29 cellular contexts compared by ENCODE assay signal in genomic region chr14:98304574-98304973, GRCh38.
A peak's percentile ranks its signal among the peaks of the same experiment; 100 is the strongest.
DNase-seq lines count a peak whose midpoint lies in the region; TF ChIP-seq lines count a peak whose summit lies in the region.
"Had no signal": no experiment of that assay in that cellular context is flagged by ENCODE, and none has a peak within 500 bp of the region (broad histone marks: within the 10 kb centered on the region; RNA-seq: fewer than 3 reads in every experiment).

No MANE protein-coding gene starts in this region.

- H3K36me3 ChIP-seq in prostate gland, result no peaks in the 10 kb centered on the region
- H3K36me3 ChIP-seq: BE2C; BLaER1; BLaER1 treated with 17β-estradiol and CSF1 and Interleukin-3, amounts not matched to agents 10 nM and 100 nM had no signal

- TF ChIP-seq POLR2A in prostate gland (IDR thresholded peaks at IDR 0.05), result no peak

- no peaks in the 10 kb centered on the region for H3K27me3 ChIP-seq in prostate gland (replicated peaks; ENCODE audit: insufficient read depth)
- H3K27me3 ChIP-seq: BE2C; BLaER1; BLaER1 treated with 17β-estradiol and CSF1 and Interleukin-3, amounts not matched to agents 10 nM and 100 nM had no signal

- TF ChIP-seq CTCF in LNCaP clone FGC (IDR thresholded peaks at IDR 0.05; ENCODE audit: control insufficient read depth, extremely low read depth, insufficient read depth), result no peak
- no peak for TF ChIP-seq CTCF in VCaP (conservative IDR thresholded peaks at IDR 0.05)
- no peak for TF ChIP-seq CTCF in prostate gland (IDR thresholded peaks at IDR 0.05)

- peak overlapping the region; percentile 58 for H3K27ac ChIP-seq in VCaP
- peak overlapping the region in 1 of 2 donors; percentile 39 for H3K27ac ChIP-seq in prostate gland
- no peak overlapping the region for H3K27ac ChIP-seq in caudate nucleus (ENCODE audit: low read depth, low read length)
- H3K27ac ChIP-seq: 22Rv1; A549; BLaER1; BLaER1 treated with 17β-estradiol and CSF1 and Interleukin-3, amounts not matched to agents 10 nM and 100 nM had no signal

- 24% methylated on average over 3 of the region's 3 CpGs for WGBS in prostate gland

- intact Hi-C loops in prostate gland (cut with DNase I) (no loop called here), cardiac septum (cut with DNase I) (no loop called here)

- DNase-seq in LNCaP clone FGC (ENCODE audit: low read depth) (peak; percentile 99), prostate gland (ENCODE audit: low spot score) (peak; percentile 27), cardiac septum (ENCODE audit: low spot score) (no peak), caudate nucleus (lab: John Stamatoyannopoulos, UW) (no peak), 8988T (no peak)
- DNase-seq: ACHN; AML-193; BE2C; C1 segment of cervical spinal cord; Caco-2; Calu3; CD4-positive, alpha-beta memory T cell; CD4-positive, alpha-beta T cell; CD4-positive, CD25-positive, alpha-beta regulatory T cell; CD8-positive, alpha-beta memory T cell; CD8-positive, alpha-beta T cell; COR-L47; DMS 273 treated with DMSO at 0.1 percent for 48 hours; DMS153; DMS53; DMS79; DMS79 treated with DMSO at 0.1 percent for 48 hours; DND-41; EL had no signal

- no peaks in the 10 kb centered on the region for H3K9me3 ChIP-seq in prostate gland
- H3K9me3 ChIP-seq: A549, BE2C, Caco-2 had no signal

- H3K4me1 ChIP-seq in prostate gland (replicated peaks), result no peaks in the 10 kb centered on the region
- H3K4me1 ChIP-seq: A549; BE2C; BLaER1; BLaER1 treated with 17β-estradiol and CSF1 and Interleukin-3, amounts not matched to agents 10 nM and 100 nM; Caco-2 had no signal

- H3K4me3 ChIP-seq in LNCaP clone FGC (ENCODE audit: low read depth, low read length) (no peak overlapping the region), prostate gland (no peak overlapping the region)
- H3K4me3 ChIP-seq: A549; BLaER1; BLaER1 treated with 17β-estradiol and CSF1 and Interleukin-3, amounts not matched to agents 10 nM and 100 nM had no signal

Comparison
In these comparisons a context has a peak if more than half of its experiments do, and no peak if none do; other contexts are left out.
1. DNase-seq: peak in LNCaP clone FGC (single experiment) and prostate gland (single experiment); none in cardiac septum (single experiment), caudate nucleus (0 of 61) and 8988T (single experiment).